ENCODE assay signal across 1 cellular context in genomic region chr4:155441475-155441874, GRCh38.
TF ChIP-seq lines count a peak whose summit lies in the region.

No MANE protein-coding gene starts in this region.

TF ChIP-seq in WTC11, 78 proteins besides CTCF, POLR2A, EP300 and RAD21 (continued from another document):
- TF ChIP-seq, protein P1, sequence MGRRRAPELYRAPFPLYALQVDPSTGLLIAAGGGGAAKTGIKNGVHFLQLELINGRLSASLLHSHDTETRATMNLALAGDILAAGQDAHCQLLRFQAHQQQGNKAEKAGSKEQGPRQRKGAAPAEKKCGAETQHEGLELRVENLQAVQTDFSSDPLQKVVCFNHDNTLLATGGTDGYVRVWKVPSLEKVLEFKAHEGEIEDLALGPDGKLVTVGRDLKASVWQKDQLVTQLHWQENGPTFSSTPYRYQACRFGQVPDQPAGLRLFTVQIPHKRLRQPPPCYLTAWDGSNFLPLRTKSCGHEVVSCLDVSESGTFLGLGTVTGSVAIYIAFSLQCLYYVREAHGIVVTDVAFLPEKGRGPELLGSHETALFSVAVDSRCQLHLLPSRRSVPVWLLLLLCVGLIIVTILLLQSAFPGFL (CRISPR knock-in tag; IDR thresholded peaks at IDR 0.05; ENCODE audit: borderline replicate concordance): no peak
- TF ChIP-seq TEAD1 (CRISPR knock-in tag; IDR thresholded peaks at IDR 0.05) (no peak), KAT7 (CRISPR knock-in tag; IDR thresholded peaks at IDR 0.05; ENCODE audit: borderline replicate concordance) (no peak), ERG (CRISPR knock-in tag; IDR thresholded peaks at IDR 0.05) (no peak), ZNF317 (CRISPR knock-in tag; IDR thresholded peaks at IDR 0.05; ENCODE audit: borderline replicate concordance, low read depth) (no peak)
- TF ChIP-seq, protein P2, sequence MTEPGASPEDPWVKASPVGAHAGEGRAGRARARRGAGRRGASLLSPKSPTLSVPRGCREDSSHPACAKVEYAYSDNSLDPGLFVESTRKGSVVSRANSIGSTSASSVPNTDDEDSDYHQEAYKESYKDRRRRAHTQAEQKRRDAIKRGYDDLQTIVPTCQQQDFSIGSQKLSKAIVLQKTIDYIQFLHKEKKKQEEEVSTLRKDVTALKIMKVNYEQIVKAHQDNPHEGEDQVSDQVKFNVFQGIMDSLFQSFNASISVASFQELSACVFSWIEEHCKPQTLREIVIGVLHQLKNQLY (CRISPR knock-in tag; IDR thresholded peaks at IDR 0.05): no peak
- TF ChIP-seq, protein P3, sequence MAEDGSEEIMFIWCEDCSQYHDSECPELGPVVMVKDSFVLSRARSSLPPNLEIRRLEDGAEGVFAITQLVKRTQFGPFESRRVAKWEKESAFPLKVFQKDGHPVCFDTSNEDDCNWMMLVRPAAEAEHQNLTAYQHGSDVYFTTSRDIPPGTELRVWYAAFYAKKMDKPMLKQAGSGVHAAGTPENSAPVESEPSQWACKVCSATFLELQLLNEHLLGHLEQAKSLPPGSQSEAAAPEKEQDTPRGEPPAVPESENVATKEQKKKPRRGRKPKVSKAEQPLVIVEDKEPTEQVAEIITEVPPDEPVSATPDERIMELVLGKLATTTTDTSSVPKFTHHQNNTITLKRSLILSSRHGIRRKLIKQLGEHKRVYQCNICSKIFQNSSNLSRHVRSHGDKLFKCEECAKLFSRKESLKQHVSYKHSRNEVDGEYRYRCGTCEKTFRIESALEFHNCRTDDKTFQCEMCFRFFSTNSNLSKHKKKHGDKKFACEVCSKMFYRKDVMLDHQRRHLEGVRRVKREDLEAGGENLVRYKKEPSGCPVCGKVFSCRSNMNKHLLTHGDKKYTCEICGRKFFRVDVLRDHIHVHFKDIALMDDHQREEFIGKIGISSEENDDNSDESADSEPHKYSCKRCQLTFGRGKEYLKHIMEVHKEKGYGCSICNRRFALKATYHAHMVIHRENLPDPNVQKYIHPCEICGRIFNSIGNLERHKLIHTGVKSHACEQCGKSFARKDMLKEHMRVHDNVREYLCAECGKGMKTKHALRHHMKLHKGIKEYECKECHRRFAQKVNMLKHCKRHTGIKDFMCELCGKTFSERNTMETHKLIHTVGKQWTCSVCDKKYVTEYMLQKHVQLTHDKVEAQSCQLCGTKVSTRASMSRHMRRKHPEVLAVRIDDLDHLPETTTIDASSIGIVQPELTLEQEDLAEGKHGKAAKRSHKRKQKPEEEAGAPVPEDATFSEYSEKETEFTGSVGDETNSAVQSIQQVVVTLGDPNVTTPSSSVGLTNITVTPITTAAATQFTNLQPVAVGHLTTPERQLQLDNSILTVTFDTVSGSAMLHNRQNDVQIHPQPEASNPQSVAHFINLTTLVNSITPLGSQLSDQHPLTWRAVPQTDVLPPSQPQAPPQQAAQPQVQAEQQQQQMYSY (CRISPR knock-in tag; IDR thresholded peaks at IDR 0.05): no peak
